8 cellular contexts compared by ENCODE assay signal in the genomic region with DNA sequence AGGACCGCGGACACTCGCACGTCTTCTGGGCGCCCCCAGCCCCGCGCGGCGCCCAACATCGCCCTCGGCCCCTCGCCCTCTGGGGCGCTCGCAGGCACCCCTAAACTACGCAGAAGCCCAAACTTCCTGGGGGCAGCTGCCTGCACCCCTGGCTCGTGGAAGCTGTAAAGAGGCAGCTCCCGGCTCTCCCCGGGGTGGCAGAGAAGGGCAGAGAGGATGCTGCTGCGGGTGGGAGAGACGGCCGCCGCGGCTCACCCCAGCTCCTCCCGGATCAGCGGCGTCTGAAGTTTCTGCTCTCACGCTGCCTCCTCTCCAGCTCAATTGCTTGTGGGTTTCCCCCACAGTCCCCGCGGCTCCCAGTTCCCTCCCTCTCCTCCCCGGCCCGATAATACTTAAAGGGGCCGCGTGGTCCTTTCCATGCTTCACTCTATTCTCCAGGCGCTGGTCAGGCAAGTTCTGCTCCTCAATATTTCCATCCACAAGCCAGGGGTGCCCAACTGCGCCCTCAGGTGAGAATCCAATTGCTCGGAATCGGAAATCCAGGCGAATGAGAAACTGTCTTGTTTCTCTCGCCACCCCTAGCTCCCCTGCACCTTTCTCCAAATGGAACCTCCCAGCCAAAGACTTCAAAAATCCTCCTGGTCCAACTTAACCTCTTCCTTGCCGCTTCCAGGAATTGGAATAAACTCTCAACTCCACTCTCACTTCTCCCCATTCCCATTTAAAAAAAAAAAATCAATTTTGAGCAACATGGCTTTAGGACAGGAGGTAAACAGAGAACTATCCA.
DNase-seq lines count a peak whose midpoint lies in the region; ATAC-seq and TF ChIP-seq lines count a peak whose summit lies in the region.

No MANE protein-coding gene starts in this region.

- in situ Hi-C loops in ACHN (cut with HindIII; ENCODE audit: low pct_ligation_motif_present, low pct_unique_long_range_greater_than_20kb, low sequenced_read_pairs): no loop called here

- H3K9me3 Mint-ChIP-seq in stimulated activated naive CD8-positive, alpha-beta T cell treated with anti-CD3 and anti-CD28 coated beads, Interleukin-15, amount 100 ng/mL, for 72 hours: no peaks in the 10 kb centered on the region

- H3K4me3 ChIP-seq in LNCaP clone FGC (ENCODE audit: low read depth, low read length): peak overlapping the region; percentile 65
- peak overlapping the region; percentile 92 for H3K4me3 ChIP-seq in ectodermal cell (ENCODE audit: insufficient read depth, low read depth, low read length)

- no peaks in the 10 kb centered on the region for H3K9me3 ChIP-seq in ectodermal cell (ENCODE audit: control insufficient read depth, low read length)

- H3K4me1 ChIP-seq in ectodermal cell (ENCODE audit: control insufficient read depth, insufficient read depth, low read length): peaks cover 12% of the 10 kb centered on the region

- ATAC-seq in GM18909 (IDR thresholded peaks at IDR 0.05; ENCODE audit: poor library complexity, unreplicated experiment) (peak; percentile 36), left lobe of liver (peak; percentile 79)
- ATAC-seq in stimulated activated naive CD8-positive, alpha-beta T cell treated with anti-CD3 and anti-CD28 coated beads, Interleukin-15, amount 100 ng/mL, for 72 hours: peak; percentile 74

- peaks cover 8% of the 10 kb centered on the region for H3K4me1 Mint-ChIP-seq in stimulated activated naive CD8-positive, alpha-beta T cell treated with anti-CD3 and anti-CD28 coated beads, Interleukin-15, amount 100 ng/mL, for 72 hours

- peak; percentile 88 for DNase-seq in ACHN
- DNase-seq in LNCaP clone FGC (ENCODE audit: low read depth): peak; percentile 72
- peak; percentile 93 for DNase-seq in SK-N-DZ (ENCODE audit: low spot score)
- peak; percentile 46 for DNase-seq in left lobe of liver (ENCODE audit: low spot score)
- peak; percentile 38 for DNase-seq in stimulated activated naive CD8-positive, alpha-beta T cell treated with anti-CD3 and anti-CD28 coated beads, Interleukin-15, amount 100 ng/mL, for 72 hours
- DNase-seq in stimulated activated CD4-positive, alpha-beta T cell treated with anti-CD3 and anti-CD28 coated beads, Interleukin-4, amount 100 ng/mL, for 24 hours: no peak

- peak overlapping the region; percentile 98 for H3K27ac ChIP-seq in ectodermal cell (ENCODE audit: insufficient read depth, low read depth, low read length, poor library complexity, severe bottlenecking)

- peak overlapping the region in 1 of 2 donors; percentile 21 for H3K4me3 Mint-ChIP-seq in stimulated activated naive CD8-positive, alpha-beta T cell treated with anti-CD3 and anti-CD28 coated beads, Interleukin-15, amount 100 ng/mL, for 72 hours

- H3K27me3 Mint-ChIP-seq in stimulated activated naive CD8-positive, alpha-beta T cell treated with anti-CD3 and anti-CD28 coated beads, Interleukin-15, amount 100 ng/mL, for 72 hours: no peaks in the 10 kb centered on the region

- no peaks in the 10 kb centered on the region for H3K27me3 ChIP-seq in ectodermal cell (ENCODE audit: control insufficient read depth, insufficient read depth, low read length, poor library complexity, severe bottlenecking)

- peak overlapping the region; percentile 59 to 91 for H3K27ac Mint-ChIP-seq in stimulated activated naive CD8-positive, alpha-beta T cell treated with anti-CD3 and anti-CD28 coated beads, Interleukin-15, amount 100 ng/mL, for 72 hours

- 0 out of 2 replicates have a peak, but pooled peaks have one; percentile 5 for TF ChIP-seq CTCF in LNCaP clone FGC (IDR thresholded peaks at IDR 0.05; ENCODE audit: control insufficient read depth, extremely low read depth, insufficient read depth)

- 0% methylated on average over 40 of the region's 40 CpGs for WGBS in ectodermal cell, 2 experiments

- H3K36me3 ChIP-seq in ectodermal cell (ENCODE audit: control insufficient read depth, insufficient read depth, low read length): no peaks in the 10 kb centered on the region
